Comparison of ENCODE assay signal across 24 cellular contexts in the genomic region with DNA sequence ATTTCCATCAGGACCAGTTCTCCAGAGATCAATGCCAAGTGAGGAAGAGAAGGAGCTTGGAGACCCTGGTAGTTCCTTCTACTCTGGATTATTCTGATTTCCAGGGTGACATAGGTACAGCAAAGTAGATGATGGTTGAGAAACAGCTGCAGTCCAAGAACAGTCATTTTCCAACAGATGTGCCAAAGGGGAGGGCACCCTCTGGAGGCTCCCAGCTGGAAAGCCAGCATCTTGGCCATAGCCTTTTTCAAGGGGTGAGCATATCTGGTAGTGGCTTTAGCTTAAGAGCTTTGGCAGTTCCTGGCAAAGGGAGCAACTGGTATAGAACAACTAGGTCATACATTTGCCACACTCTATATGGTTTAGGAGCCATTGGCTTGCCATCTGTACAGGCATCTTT.
DNase-seq lines count a peak whose midpoint lies in the region; ATAC-seq, FAIRE-seq and TF ChIP-seq lines count a peak whose summit lies in the region.
"Had no signal": no experiment of that assay in that cellular context is flagged by ENCODE, and none has a peak within 500 bp of the region (broad histone marks: within the 10 kb centered on the region; RNA-seq: fewer than 3 reads in every experiment).

No MANE protein-coding gene starts in this region.

- in situ Hi-C loops in GM23248 (cut with MboI) (no loop called here), brain microvascular endothelial cell (cut with HindIII; ENCODE audit: low pct_ligation_motif_present, low sequenced_read_pairs) (no loop called here)

- intact Hi-C loops in left colon (cut with DNase I, micrococcal nuclease) = no loop called here

- TF ChIP-seq POLR2A in GM12892 (IDR thresholded peaks at IDR 0.05; ENCODE audit: low read depth, low read length) = no peak

- no peak overlapping the region for H3K4me3 ChIP-seq in GM23248
- H3K4me3 ChIP-seq in brain microvascular endothelial cell (ENCODE audit: low read depth, low read length) = no peak overlapping the region
- H3K4me3 ChIP-seq: cardiac muscle cell, dorsolateral prefrontal cortex, heart left ventricle, SJSA1, smooth muscle cell had no signal

- H3K79me2 ChIP-seq in GM23248 (ENCODE audit: insufficient read depth) = no peaks in the 10 kb centered on the region

- H3K27me3 Mint-ChIP-seq in glutamatergic neuron (ENCODE audit: unreplicated experiment) = no peaks in the 10 kb centered on the region
- H3K27me3 Mint-ChIP-seq: activated naive CD8-positive, alpha-beta T cell treated with anti-CD3 and anti-CD28 coated beads, Interleukin-2, amount 50 U/mL, for 24 hours had no signal

- ATAC-seq in left colon = peak; percentile 69
- ATAC-seq in GM21825 (IDR thresholded peaks at IDR 0.05; ENCODE audit: unreplicated experiment) = no peak
- ATAC-seq: activated CD4-positive, CD25-positive, alpha-beta regulatory T cell treated with anti-CD3 and anti-CD28 coated beads, Interleukin-2, amount 50 U/mL, for 24 hours; activated naive CD8-positive, alpha-beta T cell treated with anti-CD3 and anti-CD28 coated beads, Interleukin-2, amount 50 U/mL, for 24 hours; esophagus mucosa; heart left ventricle had no signal

- DNase-seq in GM23248 = peak; percentile 42
- DNase-seq in brain microvascular endothelial cell = no peak
- DNase-seq in left colon = peak in 1 of 2 donors; percentile 8
- DNase-seq in glutamatergic neuron = no peak
- DNase-seq in GM12892 (ENCODE audit: insufficient read length) = no peak
- DNase-seq in NCI-H446 (lab: John Stamatoyannopoulos, UW) = no peak
- DNase-seq: activated naive CD8-positive, alpha-beta T cell treated with anti-CD3 and anti-CD28 coated beads, Interleukin-2, amount 50 U/mL, for 24 hours; dorsolateral prefrontal cortex; heart left ventricle; HFFc6; natural killer cell; NCI-H1417; NCI-H526 treated with DMSO at 0.1 percent for 48 hours; OCI-M1; stimulated activated CD8-positive, alpha-beta memory T cell treated with anti-CD3 and anti-CD28 coated beads, Interleukin-4, amount 100 ng/mL, for 48 hours had no signal

- no peak overlapping the region for H3K9ac ChIP-seq in GM23248

- H3K4me3 Mint-ChIP-seq in glutamatergic neuron (ENCODE audit: unreplicated experiment) = no peak overlapping the region
- H3K4me3 Mint-ChIP-seq: activated naive CD8-positive, alpha-beta T cell treated with anti-CD3 and anti-CD28 coated beads, Interleukin-2, amount 50 U/mL, for 24 hours; HFFc6; memory B cell; natural killer cell had no signal

- no peaks in the 10 kb centered on the region for H4K20me1 ChIP-seq in GM23248 (ENCODE audit: insufficient read depth)

- H3F3A ChIP-seq in GM23248 (ENCODE audit: insufficient read depth) = no peaks in the 10 kb centered on the region

- H3K27me3 ChIP-seq in GM23248 (replicated peaks; ENCODE audit: insufficient read depth) (peaks cover 3% of the 10 kb centered on the region; the same call in 1 of the 2 replicates), brain microvascular endothelial cell (replicated peaks) (no peaks in the 10 kb centered on the region)
- H3K27me3 ChIP-seq: cardiac muscle cell, dorsolateral prefrontal cortex, heart left ventricle, SJSA1 had no signal

- H3K36me3 ChIP-seq in GM23248 (ENCODE audit: low read depth) = no peaks in the 10 kb centered on the region
- H3K36me3 ChIP-seq in brain microvascular endothelial cell (replicated peaks) = no peaks in the 10 kb centered on the region
- H3K36me3 ChIP-seq: cardiac muscle cell, heart left ventricle, SJSA1 had no signal

- no peak overlapping the region for H3K4me2 ChIP-seq in GM23248 (ENCODE audit: unreplicated experiment)
- H3K4me2 ChIP-seq: smooth muscle cell had no signal

- H3K27ac ChIP-seq in 22Rv1 (no peak overlapping the region), GM23248 (no peak overlapping the region), brain microvascular endothelial cell (no peak overlapping the region)
- H3K27ac ChIP-seq: cardiac muscle cell, dorsolateral prefrontal cortex, heart left ventricle, SJSA1 had no signal

- FAIRE-seq in GM12892 (lab: Jason Lieb, UNC) = no peak
- FAIRE-seq: A204.1 had no signal

- H3K4me1 ChIP-seq in GM23248 (ENCODE audit: insufficient read depth) = no peaks in the 10 kb centered on the region
- H3K4me1 ChIP-seq: SJSA1 had no signal

- H3K9me2 ChIP-seq in GM23248 (ENCODE audit: insufficient read depth) = no peaks in the 10 kb centered on the region

- TF ChIP-seq CTCF in 22Rv1 (IDR thresholded peaks at IDR 0.05) (0 out of 2 replicates have a peak, but pooled peaks have one; percentile 19), brain microvascular endothelial cell (IDR thresholded peaks at IDR 0.05; ENCODE audit: low read depth, low read length, missing control alignments) (peak; percentile 56), glutamatergic neuron (IDR thresholded peaks at IDR 0.05; ENCODE audit: partially characterized antibody, unreplicated experiment) (no peak)

- peaks cover 5% of the 10 kb centered on the region for H3K9me3 ChIP-seq in GM23248 (ENCODE audit: low read depth)
- H3K9me3 ChIP-seq: SJSA1 had no signal

- no peaks in the 10 kb centered on the region for H3K36me3 Mint-ChIP-seq in glutamatergic neuron (ENCODE audit: unreplicated experiment)
- H3K36me3 Mint-ChIP-seq: memory B cell had no signal

- no peaks in the 10 kb centered on the region for H3K9me3 Mint-ChIP-seq in glutamatergic neuron (ENCODE audit: unreplicated experiment)

- no peak overlapping the region for H3K27ac Mint-ChIP-seq in glutamatergic neuron (ENCODE audit: unreplicated experiment)
- H3K27ac Mint-ChIP-seq: activated naive CD8-positive, alpha-beta T cell treated with anti-CD3 and anti-CD28 coated beads, Interleukin-2, amount 50 U/mL, for 24 hours; HFFc6; memory B cell; natural killer cell had no signal

- no peak overlapping the region for H2AFZ ChIP-seq in GM23248

- peaks cover 2% of the 10 kb centered on the region for H3K4me1 Mint-ChIP-seq in glutamatergic neuron (ENCODE audit: low read depth, unreplicated experiment)
- H3K4me1 Mint-ChIP-seq: activated naive CD8-positive, alpha-beta T cell treated with anti-CD3 and anti-CD28 coated beads, Interleukin-2, amount 50 U/mL, for 24 hours; memory B cell; natural killer cell had no signal
